ENCODE assay signal across 19 cellular contexts in genomic region chr3:101701696-101702634, GRCh38. TPM values are rescaled to one million over a fixed set of nuclear protein-coding genes. Genes with fewer than 3 reads are reported as not detected.
DNase-seq lines count a peak whose midpoint lies in the region; ATAC-seq and TF ChIP-seq lines count a peak whose summit lies in the region.
"Had no signal": no experiment of that assay in that cellular context is flagged by ENCODE, and none has a peak within 500 bp of the region (broad histone marks: within the 10 kb centered on the region; RNA-seq: fewer than 3 reads in every experiment).

No MANE protein-coding gene starts in this region.

- no TSS peak for BruUV-seq in HCT116 (replicated peaks; lab: Mats Ljungman, UMichigan)

- no peak overlapping the region for H3K4me2 ChIP-seq in HCT116 (ENCODE audit: low read length)
- peak overlapping the region; percentile 67 for H3K4me2 ChIP-seq in OCI-LY3 (ENCODE audit: low read length)
- H3K4me2 ChIP-seq: BLaER1 treated with 17β-estradiol and CSF1 and Interleukin-3, amounts not matched to agents 10 nM and 100 nM had no signal

- H3K4me3 Mint-ChIP-seq in CD4-positive, CD25-positive, alpha-beta regulatory T cell: no peak overlapping the region
- H3K4me3 Mint-ChIP-seq in natural killer cell: no peak overlapping the region
- no peak overlapping the region for H3K4me3 Mint-ChIP-seq in T-cell
- H3K4me3 Mint-ChIP-seq: effector memory CD8-positive, alpha-beta T cell; natural killer cell treated with Interleukin-12 subunit alpha and Interleukin-12 subunit beta and Interleukin-15 and Interleukin-18, amount 100 ng/mL, for 72 hours had no signal

- H4K20me1 ChIP-seq in HCT116 (ENCODE audit: insufficient read depth): no peaks in the 10 kb centered on the region
- no peaks in the 10 kb centered on the region for H4K20me1 ChIP-seq in OCI-LY3 (ENCODE audit: insufficient read depth, low read length)
- H4K20me1 ChIP-seq: BLaER1 treated with 17β-estradiol and CSF1 and Interleukin-3, amounts not matched to agents 10 nM and 100 nM had no signal

- H2AFZ ChIP-seq in HCT116 (ENCODE audit: low read depth, low read length, poor library complexity, severe bottlenecking) (no peak overlapping the region), OCI-LY3 (ENCODE audit: low read depth, low read length) (peak overlapping the region; percentile 34; the same call in 1 of the 2 replicates)

- peaks cover 0 to 1% (median 0%) of the 10 kb centered on the region in 7 donors for H3K9me3 Mint-ChIP-seq in CD4-positive, CD25-positive, alpha-beta regulatory T cell
- H3K9me3 Mint-ChIP-seq in natural killer cell (no peaks in the 10 kb centered on the region), T-cell (no peaks in the 10 kb centered on the region)
- H3K9me3 Mint-ChIP-seq: activated T-helper 2 cell treated with anti-CD3 and anti-CD28 coated beads, Interferon-gamma antibody, Interleukin-2, Interleukin-4, amounts not matched to agents 10 μg/mL and 5 μg/mL and 100 μg/mL, durations not matched to agents 14 hours and 24 hours and 36 hours; effector memory CD8-positive, alpha-beta T cell; natural killer cell treated with Interleukin-12 subunit alpha and Interleukin-12 subunit beta and Interleukin-15 and Interleukin-18, amount 100 ng/mL, for 72 hours had no signal

- DNase-seq in CD4-positive, CD25-positive, alpha-beta regulatory T cell: no peak
- no peak for DNase-seq in HCT116 (ENCODE audit: low read depth, low spot score)
- no peak for DNase-seq in epithelial cell of prostate (ENCODE audit: low read depth, low spot score)
- no peak for DNase-seq in natural killer cell
- DNase-seq in T-cell: no peak
- DNase-seq in tibial nerve (ENCODE audit: low spot score in 2 of 2): no peak
- no peak for DNase-seq in NOMO-1 (lab: John Stamatoyannopoulos, UW; ENCODE audit: unreplicated experiment in 2 of 2)
- DNase-seq: activated CD4-positive, alpha-beta T cell treated with anti-CD3 and anti-CD28 coated beads for 4 hours; effector memory CD8-positive, alpha-beta T cell; NCI-H1694; NCI-H748 treated with DMSO at 0.1 percent for 48 hours; posterior cingulate gyrus; stimulated activated CD4-positive, alpha-beta T cell treated with anti-CD3 and anti-CD28 coated beads, Interleukin-15, amount 100 ng/mL, for 24 hours had no signal

- RAD21 ChIA-PET in HCT116 (lab: Charles Lee; ENCODE audit: low non-redundant PET in 1 of 2, low total read pairs in 2 of 2, uncharacterized antibody in 2 of 2, unreplicated experiment in 2 of 2): no interaction called here

- no peaks in the 10 kb centered on the region for H3K79me2 ChIP-seq in HCT116 (ENCODE audit: insufficient read depth, low read length)
- H3K79me2 ChIP-seq in OCI-LY3 (ENCODE audit: low read length): no peaks in the 10 kb centered on the region

- 80 to 81% methylated on average over 7 of the region's 7 CpGs for WGBS in tibial nerve, 2 donors

- no peaks in the 10 kb centered on the region for H3K27me3 ChIP-seq in CD4-positive, CD25-positive, alpha-beta regulatory T cell (ENCODE audit: control insufficient read depth, insufficient read depth, low read length)
- H3K27me3 ChIP-seq in HCT116 (ENCODE audit: insufficient read depth, low read length) (no peaks in the 10 kb centered on the region), OCI-LY3 (ENCODE audit: low read depth, low read length) (no peaks in the 10 kb centered on the region), tibial nerve (no peaks in the 10 kb centered on the region)
- H3K27me3 ChIP-seq: BLaER1 treated with 17β-estradiol and CSF1 and Interleukin-3, amounts not matched to agents 10 nM and 100 nM; suprapubic skin had no signal

- no peak overlapping the region for H3K27ac ChIP-seq in CD4-positive, CD25-positive, alpha-beta regulatory T cell (ENCODE audit: insufficient read depth, low read length, poor library complexity, severe bottlenecking)
- H3K27ac ChIP-seq in HCT116 (ENCODE audit: low read depth, low read length): no peak overlapping the region
- peak overlapping the region; percentile 41 for H3K27ac ChIP-seq in OCI-LY3 (ENCODE audit: low read length)
- peak overlapping the region; percentile 96 for H3K27ac ChIP-seq in epithelial cell of prostate
- no peak overlapping the region for H3K27ac ChIP-seq in tibial nerve
- H3K27ac ChIP-seq: BLaER1 treated with 17β-estradiol and CSF1 and Interleukin-3, amounts not matched to agents 10 nM and 100 nM; suprapubic skin had no signal

- TF ChIP-seq EP300 in tibial nerve (IDR thresholded peaks at IDR 0.05): no peak

- H3K36me3 ChIP-seq in CD4-positive, CD25-positive, alpha-beta regulatory T cell (ENCODE audit: control insufficient read depth, insufficient read depth, low read length): no peaks in the 10 kb centered on the region
- no peaks in the 10 kb centered on the region for H3K36me3 ChIP-seq in HCT116 (ENCODE audit: control insufficient read depth in 1 of 2, insufficient read depth in 2 of 2, low read length in 2 of 2)
- no peaks in the 10 kb centered on the region for H3K36me3 ChIP-seq in OCI-LY3 (replicated peaks; ENCODE audit: low read depth, low read length)
- H3K36me3 ChIP-seq in tibial nerve: no peaks in the 10 kb centered on the region
- H3K36me3 ChIP-seq: BLaER1 treated with 17β-estradiol and CSF1 and Interleukin-3, amounts not matched to agents 10 nM and 100 nM; suprapubic skin had no signal

- no peaks in the 10 kb centered on the region for H3K9me2 ChIP-seq in HCT116 (ENCODE audit: insufficient read depth)

- no peak for TF ChIP-seq RAD21 in HCT116 (IDR thresholded peaks at IDR 0.05; ENCODE audit: low read depth)

- H3K27ac Mint-ChIP-seq in CD4-positive, CD25-positive, alpha-beta regulatory T cell: peak overlapping the region in 2 of 3 donors; percentile 48 to 55
- H3K27ac Mint-ChIP-seq in natural killer cell (no peak overlapping the region), T-cell (no peak overlapping the region)
- H3K27ac Mint-ChIP-seq: activated T-helper 2 cell treated with anti-CD3 and anti-CD28 coated beads, Interferon-gamma antibody, Interleukin-2, Interleukin-4, amounts not matched to agents 10 μg/mL and 5 μg/mL and 100 μg/mL, durations not matched to agents 14 hours and 24 hours and 36 hours; natural killer cell treated with Interleukin-12 subunit alpha and Interleukin-12 subunit beta and Interleukin-15 and Interleukin-18, amount 100 ng/mL, for 72 hours had no signal

- no peak for TF ChIP-seq POLR2A in HCT116 (IDR thresholded peaks at IDR 0.05; ENCODE audit: borderline replicate concordance, extremely low read depth, insufficient read depth, insufficient read length)
- no peak for TF ChIP-seq POLR2A in tibial nerve (IDR thresholded peaks at IDR 0.05)

- H3K4me3 ChIP-seq in CD4-positive, CD25-positive, alpha-beta regulatory T cell (ENCODE audit: low read depth, low read length): no peak overlapping the region
- H3K4me3 ChIP-seq in HCT116 (replicated peaks in 1 of 2; ENCODE audit: low read depth in 1 of 2, low read length in 2 of 2) (no peak overlapping the region), OCI-LY3 (ENCODE audit: low read length) (peak overlapping the region; percentile 62), tibial nerve (no peak overlapping the region)
- H3K4me3 ChIP-seq: BLaER1 treated with 17β-estradiol and CSF1 and Interleukin-3, amounts not matched to agents 10 nM and 100 nM; suprapubic skin had no signal

- no peaks in the 10 kb centered on the region for H3K36me3 Mint-ChIP-seq in CD4-positive, CD25-positive, alpha-beta regulatory T cell
- H3K36me3 Mint-ChIP-seq in natural killer cell: no peaks in the 10 kb centered on the region
- no peaks in the 10 kb centered on the region for H3K36me3 Mint-ChIP-seq in T-cell
- H3K36me3 Mint-ChIP-seq: natural killer cell treated with Interleukin-12 subunit alpha and Interleukin-12 subunit beta and Interleukin-15 and Interleukin-18, amount 100 ng/mL, for 72 hours had no signal

- intact Hi-C loops in HCT116 (cut with micrococcal nuclease) (no loop called here), natural killer cell (cut with micrococcal nuclease) (no loop called here)

- CTCF ChIA-PET in HCT116 (lab: Charles Lee) (no interaction called here), T-cell (lab: Charles Lee) (no interaction called here)

- H3K4me1 Mint-ChIP-seq in CD4-positive, CD25-positive, alpha-beta regulatory T cell: no peaks in the 10 kb centered on the region
- H3K4me1 Mint-ChIP-seq in natural killer cell (no peaks in the 10 kb centered on the region), T-cell (no peaks in the 10 kb centered on the region)

- H3K27me3 Mint-ChIP-seq in CD4-positive, CD25-positive, alpha-beta regulatory T cell: no peaks in the 10 kb centered on the region
- H3K27me3 Mint-ChIP-seq in natural killer cell (ENCODE audit: low read depth in 2 of 2) (no peaks in the 10 kb centered on the region), T-cell (no peaks in the 10 kb centered on the region)
- H3K27me3 Mint-ChIP-seq: effector memory CD8-positive, alpha-beta T cell; natural killer cell treated with Interleukin-12 subunit alpha and Interleukin-12 subunit beta and Interleukin-15 and Interleukin-18, amount 100 ng/mL, for 72 hours had no signal

- no peaks in the 10 kb centered on the region for H3K4me1 ChIP-seq in CD4-positive, CD25-positive, alpha-beta regulatory T cell (ENCODE audit: control insufficient read depth, insufficient read depth, low read length, poor library complexity, severe bottlenecking)
- H3K4me1 ChIP-seq in HCT116 (ENCODE audit: control insufficient read depth in 1 of 2, insufficient read depth in 2 of 2, low read length in 2 of 2) (peaks cover 7 to 20% of the 10 kb centered on the region in 2 experiments), OCI-LY3 (ENCODE audit: low read length) (peaks cover 17% of the 10 kb centered on the region), tibial nerve (no peaks in the 10 kb centered on the region)
- H3K4me1 ChIP-seq: BLaER1 treated with 17β-estradiol and CSF1 and Interleukin-3, amounts not matched to agents 10 nM and 100 nM; suprapubic skin had no signal

- no peak for ATAC-seq in CD4-positive, CD25-positive, alpha-beta regulatory T cell (ENCODE audit: low read depth in 2 of 2)
- ATAC-seq in HCT116 (0 out of 2 replicates have a peak, but pooled peaks have one; percentile 20), natural killer cell (no peak), T-cell (replicated peaks in 1 of 4) (no peak)
- ATAC-seq: effector memory CD8-positive, alpha-beta T cell; natural killer cell treated with Interleukin-12 subunit alpha and Interleukin-12 subunit beta and Interleukin-15 and Interleukin-18, amount 100 ng/mL, for 72 hours; sciatic nerve had no signal

- H3K9ac ChIP-seq in HCT116 (ENCODE audit: low read length): no peak overlapping the region
- peak overlapping the region; percentile 31 for H3K9ac ChIP-seq in OCI-LY3 (ENCODE audit: low read length)
- H3K9ac ChIP-seq: BLaER1 treated with 17β-estradiol and CSF1 and Interleukin-3, amounts not matched to agents 10 nM and 100 nM had no signal

- no peaks in the 10 kb centered on the region for H3K9me3 ChIP-seq in CD4-positive, CD25-positive, alpha-beta regulatory T cell (ENCODE audit: control insufficient read depth in 2 of 2, low read length in 2 of 2)
- H3K9me3 ChIP-seq in HCT116 (ENCODE audit: control insufficient read depth in 1 of 2, insufficient read depth in 1 of 2, low read depth in 1 of 2, low read length in 2 of 2): no peaks in the 10 kb centered on the region
- H3K9me3 ChIP-seq in OCI-LY3 (ENCODE audit: insufficient read depth, low read length): no peaks in the 10 kb centered on the region
- no peaks in the 10 kb centered on the region for H3K9me3 ChIP-seq in tibial nerve
- H3K9me3 ChIP-seq: BLaER1 treated with 17β-estradiol and CSF1 and Interleukin-3, amounts not matched to agents 10 nM and 100 nM; suprapubic skin had no signal

- TF ChIP-seq CTCF in HCT116 (IDR thresholded peaks at IDR 0.05 in 2 of 3, conservative IDR thresholded peaks at IDR 0.05 in 1 of 3; ENCODE audit: borderline replicate concordance in 1 of 3, insufficient read depth in 1 of 3, low read depth in 2 of 3, low read length in 2 of 3) (no peak), OCI-LY3 (IDR thresholded peaks at IDR 0.05; ENCODE audit: low read depth, low read length) (no peak), natural killer cell (IDR thresholded peaks at IDR 0.05) (no peak), tibial nerve (IDR thresholded peaks at IDR 0.05) (no peak)

- POLR2A ChIA-PET in HCT116 (lab: Charles Lee): interaction anchor here (0.7 to 1.6 kb wide), 3 partner anchors 15 to 18 kb away, joined by 3 to 4 read pairs (median 3); partner anchors contain the start of gene RPL24
- POLR2A ChIA-PET in T-cell (lab: Charles Lee): interaction anchor here in 1 of 2 donors (0.5 kb wide), 1 partner anchor 57 kb away, joined by 3 read pairs; no protein-coding TSS in a partner anchor

RNA-seq across cellular contexts. Expression of gene RPL24, which starts 15.4 kb away (rescaled TPM):
- total RNA-seq in CD4-positive, CD25-positive, alpha-beta regulatory T cell: 1,148 TPM
- polyA plus RNA-seq in CD4-positive, CD25-positive, alpha-beta regulatory T cell: 1,000 to 10,000 TPM in 3 of 4 donors, 100 to 1,000 TPM in 1; 939 to 1,307 (median 1,200) TPM
- total RNA-seq in HCT116 (2021; ENCODE audit: unreplicated experiment) (1,397 TPM), natural killer cell (100 to 1,000 TPM; 660 to 850 (median 763) TPM), T-cell (1,000 to 10,000 TPM; 1,381 to 1,498 (median 1,473) TPM), tibial nerve (1,000 to 10,000 TPM; 1,024 to 1,620 (median 1,272) TPM)
- polyA plus RNA-seq in HCT116 (2012): 839 and 1,049 TPM in 2 replicates

RNA-seq across cellular contexts. Expression of gene CEP97, which starts 22.4 kb away (rescaled TPM):
- 15.2 TPM for total RNA-seq in CD4-positive, CD25-positive, alpha-beta regulatory T cell
- 1 to 10 TPM; 4.8 to 8.3 (median 6.4) TPM for polyA plus RNA-seq in CD4-positive, CD25-positive, alpha-beta regulatory T cell
- total RNA-seq in HCT116 (2021; ENCODE audit: unreplicated experiment): 15.7 TPM
- 1.9 and 3.7 TPM in 2 replicates for polyA plus RNA-seq in HCT116 (2012)
- 10 to 100 TPM in 1 of 3 donors, 1 to 10 TPM in 2; 8.5 to 11.0 (median 9.4) TPM for total RNA-seq in natural killer cell
- total RNA-seq in T-cell: 10 to 100 TPM in 4 of 5 donors, 1 to 10 TPM in 1; 9.9 to 13.9 (median 12.7) TPM
- 10 to 100 TPM; 11.2 to 20.8 (median 14.1) TPM for total RNA-seq in tibial nerve

RNA-seq across cellular contexts. Expression of gene ZBTB11, which starts 25.0 kb away (rescaled TPM):
- 75.1 TPM for total RNA-seq in CD4-positive, CD25-positive, alpha-beta regulatory T cell
- polyA plus RNA-seq in CD4-positive, CD25-positive, alpha-beta regulatory T cell: 10 to 100 TPM in 2 of 4 donors, 1 to 10 TPM in 2; 9.0 to 14.2 (median 10.7) TPM
- total RNA-seq in HCT116 (2021; ENCODE audit: unreplicated experiment) (20.4 TPM), natural killer cell (10 to 100 TPM; 72.0 to 90.9 (median 83.5) TPM), T-cell (10 to 100 TPM; 38.7 to 61.4 (median 45.6) TPM), tibial nerve (10 to 100 TPM; 18.3 to 20.5 (median 19.6) TPM)
- 7.2 and 7.5 TPM in 2 replicates for polyA plus RNA-seq in HCT116 (2012)

Comparison
In these comparisons a context has a peak if more than half of its experiments do, and no peak if none do; other contexts are left out.
1. H3K27ac ChIP-seq: peak in OCI-LY3 (single experiment) and epithelial cell of prostate (single experiment); none in CD4-positive, CD25-positive, alpha-beta regulatory T cell (single experiment), HCT116 (single experiment) and tibial nerve (0 of 4).
2. H3K27ac Mint-ChIP-seq: peak in CD4-positive, CD25-positive, alpha-beta regulatory T cell (2 of 3); none in natural killer cell (0 of 2) and T-cell (0 of 2).